In the genomic region with DNA sequence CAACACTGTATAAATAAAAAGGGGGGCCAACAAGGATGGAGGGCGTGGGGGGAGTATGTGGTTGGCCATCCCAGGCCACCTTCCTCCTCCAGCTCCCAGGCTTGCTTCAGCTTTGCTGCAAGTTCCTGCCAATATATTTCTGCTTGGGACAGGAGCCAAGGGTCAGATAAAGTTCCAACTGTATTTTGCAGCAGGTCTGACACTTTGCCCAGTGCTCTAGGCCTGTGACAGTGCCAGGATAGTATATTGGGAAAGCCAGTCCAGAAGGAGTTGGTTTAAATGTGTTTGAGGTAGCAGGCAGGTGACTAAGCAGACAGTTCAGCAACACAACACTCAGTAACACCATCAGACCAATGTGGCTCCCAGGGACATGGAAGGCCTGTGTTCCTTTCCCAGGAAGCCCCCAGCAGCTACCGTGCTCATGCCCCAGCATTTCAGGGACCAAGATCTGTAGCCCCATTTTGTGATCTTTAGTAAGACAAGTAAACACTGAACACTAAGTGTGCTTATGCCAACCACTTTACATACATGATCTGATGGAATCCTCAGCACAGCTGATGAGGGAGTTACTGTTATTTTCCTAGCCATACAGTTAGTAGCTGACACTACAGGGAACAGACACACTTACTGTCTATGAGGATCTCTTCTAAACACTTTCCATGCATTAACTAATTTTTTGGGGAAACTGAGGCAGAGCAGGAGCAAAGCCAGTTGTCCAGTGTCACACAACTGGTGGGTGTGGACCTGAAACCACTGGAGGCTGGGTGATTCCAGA, we compare ENCODE assay signal across 1 cellular context.
TF ChIP-seq lines count a peak whose summit lies in the region.

No MANE protein-coding gene starts in this region.

TF ChIP-seq in H1, 55 proteins besides CTCF, POLR2A, EP300 and RAD21:
- no peak for TF ChIP-seq SIX5 (IDR thresholded peaks at IDR 0.05; ENCODE audit: low read depth, low read length)
- TF ChIP-seq, protein P1, sequence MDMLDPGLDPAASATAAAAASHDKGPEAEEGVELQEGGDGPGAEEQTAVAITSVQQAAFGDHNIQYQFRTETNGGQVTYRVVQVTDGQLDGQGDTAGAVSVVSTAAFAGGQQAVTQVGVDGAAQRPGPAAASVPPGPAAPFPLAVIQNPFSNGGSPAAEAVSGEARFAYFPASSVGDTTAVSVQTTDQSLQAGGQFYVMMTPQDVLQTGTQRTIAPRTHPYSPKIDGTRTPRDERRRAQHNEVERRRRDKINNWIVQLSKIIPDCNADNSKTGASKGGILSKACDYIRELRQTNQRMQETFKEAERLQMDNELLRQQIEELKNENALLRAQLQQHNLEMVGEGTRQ (IDR thresholded peaks at IDR 0.05; ENCODE audit: low read length) = no peak
- TF ChIP-seq CBX5 (IDR thresholded peaks at IDR 0.05; ENCODE audit: low read depth, low read length) = no peak
- no peak for TF ChIP-seq HDAC2 (IDR thresholded peaks at IDR 0.05; ENCODE audit: borderline replicate concordance in 1 of 2, low read depth in 2 of 2, low read length in 2 of 2)
- no peak for TF ChIP-seq RFX5 (IDR thresholded peaks at IDR 0.05; ENCODE audit: borderline replicate concordance, low read depth, low read length)
